In the genomic region with DNA sequence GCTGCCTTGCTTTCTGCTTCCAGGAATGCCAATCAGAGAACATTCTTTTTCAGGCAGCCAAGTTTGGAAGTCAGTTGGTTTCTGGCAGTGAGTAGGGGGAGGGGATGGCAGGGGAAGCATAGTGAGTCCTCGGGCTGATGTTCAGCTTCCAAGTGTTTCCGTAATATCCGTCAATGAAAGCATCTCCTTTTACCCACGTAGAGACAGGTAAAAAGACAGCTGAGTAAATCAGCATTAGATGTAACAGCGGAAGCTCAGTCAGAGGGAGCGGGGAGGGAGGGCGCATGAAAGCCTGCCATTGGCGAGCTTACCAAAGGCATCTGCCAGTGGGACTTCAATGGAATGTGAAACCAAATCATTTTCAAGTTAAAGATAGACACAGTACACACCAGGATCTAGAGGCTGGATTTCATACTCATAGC, we compare ENCODE assay signal across 8 cellular contexts.
DNase-seq lines count a peak whose midpoint lies in the region; ATAC-seq and TF ChIP-seq lines count a peak whose summit lies in the region.

No MANE protein-coding gene starts in this region.

- DNase-seq in GM23338 (ENCODE audit: low spot score) (peak; percentile 75), hypothalamus (lab: John Stamatoyannopoulos, UW) (peak in 38 of 51 donors; percentile 0 to 73 (median 40)), renal cortical epithelial cell (ENCODE audit: low read depth) (peak; percentile 74), NCI-H526 (lab: John Stamatoyannopoulos, UW) (no peak), activated T-cell treated with anti-CD3 and anti-CD28 coated beads for 4 hours (no peak)

- H3K4me3 Mint-ChIP-seq in GM23338 = peak overlapping the region; percentile 69
- H3K4me3 Mint-ChIP-seq in brain = peak overlapping the region; percentile 80 to 89 (median 82)

- TF ChIP-seq CTCF in GM23338 (conservative IDR thresholded peaks at IDR 0.05; ENCODE audit: low read depth in 2 of 2) (no peak), brain (conservative IDR thresholded peaks at IDR 0.05) (no peak)

- no peaks in the 10 kb centered on the region for H3K27me3 ChIP-seq in GM23338 (ENCODE audit: insufficient read depth)

- H3K9me2 ChIP-seq in GM23338 (ENCODE audit: insufficient read depth) = no peaks in the 10 kb centered on the region

- H3K4me3 ChIP-seq in GM23338 = peak overlapping the region; percentile 40

- H3K27ac Mint-ChIP-seq in GM23338 (peak overlapping the region; percentile 89), brain (peak overlapping the region; percentile 69 to 94 (median 88))

- H3K9me3 Mint-ChIP-seq in GM23338 (no peaks in the 10 kb centered on the region), brain (peaks cover 0 to 4% (median 0%) of the 10 kb centered on the region in 5 experiments)

- 0 out of 2 replicates have a peak, but pooled peaks cover 24% of the 10 kb centered on the region for H3K4me1 ChIP-seq in GM23338 (ENCODE audit: insufficient read depth)

- peak overlapping the region; percentile 76 for H3K27ac ChIP-seq in GM23338 (ENCODE audit: low read depth)

- H4K20me1 ChIP-seq in GM23338 (replicated peaks; ENCODE audit: insufficient read depth) = no peaks in the 10 kb centered on the region

- no peaks in the 10 kb centered on the region for H3K79me2 ChIP-seq in GM23338 (replicated peaks; ENCODE audit: insufficient read depth)

- no peaks in the 10 kb centered on the region for H3F3A ChIP-seq in GM23338 (replicated peaks; ENCODE audit: low read depth)

- peaks cover 38% of the 10 kb centered on the region for H3K4me1 Mint-ChIP-seq in GM23338
- H3K4me1 Mint-ChIP-seq in brain = peaks cover 63% of the 10 kb centered on the region

- H3K4me2 ChIP-seq in GM23338 = peak overlapping the region; percentile 61

- H3K36me3 Mint-ChIP-seq in GM23338 (ENCODE audit: low read depth) (no peaks in the 10 kb centered on the region; the same call in 2 of the 3 replicates), brain (no peaks in the 10 kb centered on the region)

- no peak overlapping the region for H2AFZ ChIP-seq in GM23338

- no peaks in the 10 kb centered on the region for H3K27me3 Mint-ChIP-seq in GM23338 (ENCODE audit: insufficient read depth, low read depth, poor library complexity)
- peaks cover 7% of the 10 kb centered on the region for H3K27me3 Mint-ChIP-seq in brain

- H3K36me3 ChIP-seq in GM23338 (ENCODE audit: insufficient read depth) = no peaks in the 10 kb centered on the region

- ATAC-seq in GM23338 = peak; percentile 89
- ATAC-seq in GM18861 (IDR thresholded peaks at IDR 0.05; ENCODE audit: unreplicated experiment) = no peak
- no peak for ATAC-seq in HG02610 (IDR thresholded peaks at IDR 0.05; ENCODE audit: unreplicated experiment)

TF ChIP-seq in GM23338, 12 proteins besides CTCF, POLR2A, EP300 and RAD21 (continues in another document):
- TF ChIP-seq NANOG (IDR thresholded peaks at IDR 0.05; ENCODE audit: borderline replicate concordance) = no peak
- TF ChIP-seq ZNF331 (CRISPR knock-in tag; IDR thresholded peaks at IDR 0.05; ENCODE audit: low read depth) = no peak
- TF ChIP-seq EZH2 (IDR thresholded peaks at IDR 0.05; ENCODE audit: low read depth, unreplicated experiment) = no peak
- TF ChIP-seq CREB1 (CRISPR knock-in tag; IDR thresholded peaks at IDR 0.05; ENCODE audit: low read depth) = no peak
- TF ChIP-seq, protein P1, sequence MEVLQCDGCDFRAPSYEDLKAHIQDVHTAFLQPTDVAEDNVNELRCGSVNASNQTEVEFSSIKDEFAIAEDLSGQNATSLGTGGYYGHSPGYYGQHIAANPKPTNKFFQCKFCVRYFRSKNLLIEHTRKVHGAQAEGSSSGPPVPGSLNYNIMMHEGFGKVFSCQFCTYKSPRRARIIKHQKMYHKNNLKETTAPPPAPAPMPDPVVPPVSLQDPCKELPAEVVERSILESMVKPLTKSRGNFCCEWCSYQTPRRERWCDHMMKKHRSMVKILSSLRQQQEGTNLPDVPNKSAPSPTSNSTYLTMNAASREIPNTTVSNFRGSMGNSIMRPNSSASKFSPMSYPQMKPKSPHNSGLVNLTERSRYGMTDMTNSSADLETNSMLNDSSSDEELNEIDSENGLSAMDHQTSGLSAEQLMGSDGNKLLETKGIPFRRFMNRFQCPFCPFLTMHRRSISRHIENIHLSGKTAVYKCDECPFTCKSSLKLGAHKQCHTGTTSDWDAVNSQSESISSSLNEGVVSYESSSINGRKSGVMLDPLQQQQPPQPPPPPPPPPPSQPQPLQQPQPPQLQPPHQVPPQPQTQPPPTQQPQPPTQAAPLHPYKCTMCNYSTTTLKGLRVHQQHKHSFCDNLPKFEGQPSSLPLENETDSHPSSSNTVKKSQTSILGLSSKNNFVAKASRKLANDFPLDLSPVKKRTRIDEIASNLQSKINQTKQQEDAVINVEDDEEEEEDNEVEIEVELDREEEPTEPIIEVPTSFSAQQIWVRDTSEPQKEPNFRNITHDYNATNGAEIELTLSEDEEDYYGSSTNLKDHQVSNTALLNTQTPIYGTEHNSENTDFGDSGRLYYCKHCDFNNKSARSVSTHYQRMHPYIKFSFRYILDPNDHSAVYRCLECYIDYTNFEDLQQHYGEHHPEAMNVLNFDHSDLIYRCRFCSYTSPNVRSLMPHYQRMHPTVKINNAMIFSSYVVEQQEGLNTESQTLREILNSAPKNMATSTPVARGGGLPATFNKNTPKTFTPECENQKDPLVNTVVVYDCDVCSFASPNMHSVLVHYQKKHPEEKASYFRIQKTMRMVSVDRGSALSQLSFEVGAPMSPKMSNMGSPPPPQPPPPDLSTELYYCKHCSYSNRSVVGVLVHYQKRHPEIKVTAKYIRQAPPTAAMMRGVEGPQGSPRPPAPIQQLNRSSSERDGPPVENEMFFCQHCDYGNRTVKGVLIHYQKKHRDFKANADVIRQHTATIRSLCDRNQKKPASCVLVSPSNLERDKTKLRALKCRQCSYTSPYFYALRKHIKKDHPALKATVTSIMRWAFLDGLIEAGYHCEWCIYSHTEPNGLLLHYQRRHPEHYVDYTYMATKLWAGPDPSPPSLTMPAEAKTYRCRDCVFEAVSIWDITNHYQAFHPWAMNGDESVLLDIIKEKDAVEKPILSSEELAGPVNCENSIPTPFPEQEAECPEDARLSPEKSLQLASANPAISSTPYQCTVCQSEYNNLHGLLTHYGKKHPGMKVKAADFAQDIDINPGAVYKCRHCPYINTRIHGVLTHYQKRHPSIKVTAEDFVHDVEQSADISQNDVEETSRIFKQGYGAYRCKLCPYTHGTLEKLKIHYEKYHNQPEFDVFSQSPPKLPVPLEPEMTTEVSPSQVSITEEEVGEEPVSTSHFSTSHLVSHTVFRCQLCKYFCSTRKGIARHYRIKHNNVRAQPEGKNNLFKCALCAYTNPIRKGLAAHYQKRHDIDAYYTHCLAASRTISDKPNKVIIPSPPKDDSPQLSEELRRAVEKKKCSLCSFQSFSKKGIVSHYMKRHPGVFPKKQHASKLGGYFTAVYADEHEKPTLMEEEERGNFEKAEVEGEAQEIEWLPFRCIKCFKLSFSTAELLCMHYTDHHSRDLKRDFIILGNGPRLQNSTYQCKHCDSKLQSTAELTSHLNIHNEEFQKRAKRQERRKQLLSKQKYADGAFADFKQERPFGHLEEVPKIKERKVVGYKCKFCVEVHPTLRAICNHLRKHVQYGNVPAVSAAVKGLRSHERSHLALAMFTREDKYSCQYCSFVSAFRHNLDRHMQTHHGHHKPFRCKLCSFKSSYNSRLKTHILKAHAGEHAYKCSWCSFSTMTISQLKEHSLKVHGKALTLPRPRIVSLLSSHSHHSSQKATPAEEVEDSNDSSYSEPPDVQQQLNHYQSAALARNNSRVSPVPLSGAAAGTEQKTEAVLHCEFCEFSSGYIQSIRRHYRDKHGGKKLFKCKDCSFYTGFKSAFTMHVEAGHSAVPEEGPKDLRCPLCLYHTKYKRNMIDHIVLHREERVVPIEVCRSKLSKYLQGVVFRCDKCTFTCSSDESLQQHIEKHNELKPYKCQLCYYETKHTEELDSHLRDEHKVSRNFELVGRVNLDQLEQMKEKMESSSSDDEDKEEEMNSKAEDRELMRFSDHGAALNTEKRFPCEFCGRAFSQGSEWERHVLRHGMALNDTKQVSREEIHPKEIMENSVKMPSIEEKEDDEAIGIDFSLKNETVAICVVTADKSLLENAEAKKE (CRISPR knock-in tag; IDR thresholded peaks at IDR 0.05) = no peak
- TF ChIP-seq POLR2AphosphoS5 (IDR thresholded peaks at IDR 0.05; ENCODE audit: low read depth) = no peak
- no peak for TF ChIP-seq STAT1 (IDR thresholded peaks at IDR 0.05; ENCODE audit: unreplicated experiment)
- TF ChIP-seq, protein P2, sequence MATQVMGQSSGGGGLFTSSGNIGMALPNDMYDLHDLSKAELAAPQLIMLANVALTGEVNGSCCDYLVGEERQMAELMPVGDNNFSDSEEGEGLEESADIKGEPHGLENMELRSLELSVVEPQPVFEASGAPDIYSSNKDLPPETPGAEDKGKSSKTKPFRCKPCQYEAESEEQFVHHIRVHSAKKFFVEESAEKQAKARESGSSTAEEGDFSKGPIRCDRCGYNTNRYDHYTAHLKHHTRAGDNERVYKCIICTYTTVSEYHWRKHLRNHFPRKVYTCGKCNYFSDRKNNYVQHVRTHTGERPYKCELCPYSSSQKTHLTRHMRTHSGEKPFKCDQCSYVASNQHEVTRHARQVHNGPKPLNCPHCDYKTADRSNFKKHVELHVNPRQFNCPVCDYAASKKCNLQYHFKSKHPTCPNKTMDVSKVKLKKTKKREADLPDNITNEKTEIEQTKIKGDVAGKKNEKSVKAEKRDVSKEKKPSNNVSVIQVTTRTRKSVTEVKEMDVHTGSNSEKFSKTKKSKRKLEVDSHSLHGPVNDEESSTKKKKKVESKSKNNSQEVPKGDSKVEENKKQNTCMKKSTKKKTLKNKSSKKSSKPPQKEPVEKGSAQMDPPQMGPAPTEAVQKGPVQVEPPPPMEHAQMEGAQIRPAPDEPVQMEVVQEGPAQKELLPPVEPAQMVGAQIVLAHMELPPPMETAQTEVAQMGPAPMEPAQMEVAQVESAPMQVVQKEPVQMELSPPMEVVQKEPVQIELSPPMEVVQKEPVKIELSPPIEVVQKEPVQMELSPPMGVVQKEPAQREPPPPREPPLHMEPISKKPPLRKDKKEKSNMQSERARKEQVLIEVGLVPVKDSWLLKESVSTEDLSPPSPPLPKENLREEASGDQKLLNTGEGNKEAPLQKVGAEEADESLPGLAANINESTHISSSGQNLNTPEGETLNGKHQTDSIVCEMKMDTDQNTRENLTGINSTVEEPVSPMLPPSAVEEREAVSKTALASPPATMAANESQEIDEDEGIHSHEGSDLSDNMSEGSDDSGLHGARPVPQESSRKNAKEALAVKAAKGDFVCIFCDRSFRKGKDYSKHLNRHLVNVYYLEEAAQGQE (IDR thresholded peaks at IDR 0.05; ENCODE audit: unreplicated experiment) = no peak
- TF ChIP-seq, protein P3, sequence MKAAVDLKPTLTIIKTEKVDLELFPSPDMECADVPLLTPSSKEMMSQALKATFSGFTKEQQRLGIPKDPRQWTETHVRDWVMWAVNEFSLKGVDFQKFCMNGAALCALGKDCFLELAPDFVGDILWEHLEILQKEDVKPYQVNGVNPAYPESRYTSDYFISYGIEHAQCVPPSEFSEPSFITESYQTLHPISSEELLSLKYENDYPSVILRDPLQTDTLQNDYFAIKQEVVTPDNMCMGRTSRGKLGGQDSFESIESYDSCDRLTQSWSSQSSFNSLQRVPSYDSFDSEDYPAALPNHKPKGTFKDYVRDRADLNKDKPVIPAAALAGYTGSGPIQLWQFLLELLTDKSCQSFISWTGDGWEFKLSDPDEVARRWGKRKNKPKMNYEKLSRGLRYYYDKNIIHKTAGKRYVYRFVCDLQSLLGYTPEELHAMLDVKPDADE (IDR thresholded peaks at IDR 0.05) = no peak

Comparison
In these comparisons a context has a peak if more than half of its experiments do, and no peak if none do; other contexts are left out.
1. DNase-seq: peak in GM23338 (single experiment), hypothalamus (38 of 51) and renal cortical epithelial cell (single experiment); none in NCI-H526 (0 of 2) and activated T-cell treated with anti-CD3 and anti-CD28 coated beads for 4 hours (single experiment).